In genomic region chr1:228487336-228488106, GRCh38 we compare ENCODE assay signal across 8 cellular contexts. TPM values are rescaled to one million over a fixed set of nuclear protein-coding genes. Genes with fewer than 3 reads are reported as not detected.
DNase-seq lines count a peak whose midpoint lies in the region; ATAC-seq and TF ChIP-seq lines count a peak whose summit lies in the region.

TSS of gene RNF187 (plus strand) at chr1:228487382.

- H3K27me3 ChIP-seq in right lobe of liver = no peaks in the 10 kb centered on the region

- peak within 1 kb of the TSS; percentile 92 to 98 (median 92) for H3K4me3 ChIP-seq in right lobe of liver

- DNase-seq in right lobe of liver = peak; percentile 92 to 94 (median 92)
- DNase-seq in stimulated activated CD4-positive, alpha-beta T cell treated with anti-CD3 and anti-CD28 coated beads, TNF-alpha, amount 100 ng/mL, for 24 hours (ENCODE audit: low read depth in 3 of 3) = peak; percentile 10 to 68 (median 37)
- DNase-seq in OCI-M2 (lab: John Stamatoyannopoulos, UW; ENCODE audit: unreplicated experiment) = no peak

- no peaks in the 10 kb centered on the region for H3K9me3 ChIP-seq in right lobe of liver

- intact Hi-C loops in T-helper 2 cell treated with Interferon-gamma antibody and Interleukin-4, amounts not matched to agents 100 ng/mL and 5 ng/mL, for 36 hours (cut with micrococcal nuclease) = loop anchor here (1.0 to 2.0 kb wide), 6 partner anchors 23 to 1579 kb away; partner anchors contain the start of genes ARF1, GALNT2 and TRIM11
- intact Hi-C loops in right lobe of liver (cut with DNase I) = no loop called here

- TF ChIP-seq POLR2A in right lobe of liver (IDR thresholded peaks at IDR 0.05) = peak; percentile 60

- ATAC-seq in GM19324 (IDR thresholded peaks at IDR 0.05; ENCODE audit: low FRiP score, unreplicated experiment) (peak; percentile 78), HG03432 (IDR thresholded peaks at IDR 0.05; ENCODE audit: unreplicated experiment) (peak; percentile 75), right lobe of liver (peak; percentile 89 to 95 (median 92))

- H3K36me3 ChIP-seq in right lobe of liver = peaks cover 0 to 12% (median 0%) of the 10 kb centered on the region in 4 donors

- WGBS in right lobe of liver (ENCODE audit: insufficient coverage, low coverage, low lambda C conversion rate, missing lambda C conversion rate) = 0% methylated on average over 5 of the region's 112 CpGs

- TF ChIP-seq CTCF in C4-2B (conservative IDR thresholded peaks at IDR 0.05) (no peak), right lobe of liver (IDR thresholded peaks at IDR 0.05) (no peak)

- H3K4me1 ChIP-seq in right lobe of liver = peaks cover 0 to 28% (median 13%) of the 10 kb centered on the region in 4 donors

- H3K27ac ChIP-seq in C4-2B (peak within 1 kb of the TSS; percentile 94), cingulate gyrus (ENCODE audit: low read depth, low read length) (peak within 1 kb of the TSS; percentile 100), right lobe of liver (peak within 1 kb of the TSS; percentile 100)

RNA-seq across cellular contexts. Expression of gene RNF187, which starts in this region (rescaled TPM):
- total RNA-seq in T-helper 2 cell treated with Interferon-gamma antibody and Interleukin-4, amounts not matched to agents 100 ng/mL and 5 ng/mL, for 36 hours = 130 and 134 TPM in 2 replicates
- total RNA-seq in right lobe of liver = 10 to 100 TPM; 43.9 to 66.6 (median 56.3) TPM
